9 cellular contexts compared by ENCODE assay signal in genomic region chr3:49017229-49017615, GRCh38. TPM values are rescaled to one million over a fixed set of nuclear protein-coding genes. Genes with fewer than 3 reads are reported as not detected.
A peak's percentile ranks its signal among the peaks of the same experiment; 100 is the strongest.
DNase-seq lines count a peak whose midpoint lies in the region; ATAC-seq and TF ChIP-seq lines count a peak whose summit lies in the region.
"Had no signal": no experiment of that assay in that cellular context is flagged by ENCODE, and none has a peak within 500 bp of the region (broad histone marks: within the 10 kb centered on the region; RNA-seq: fewer than 3 reads in every experiment).

No MANE protein-coding gene starts in this region.

- POLR2A ChIA-PET in activated CD4-positive, alpha-beta memory T cell treated with anti-CD3 and anti-CD28 coated beads, Interleukin-2, amount 10 ng/mL, durations not matched to agents 7 days and 5 days (lab: Charles Lee): interaction anchor here (0.9 to 15.9 kb wide), 8 partner anchors 9 to 412 kb away, joined by 3 to 309 read pairs (median 8); partner anchors contain the start of genes IMPDH2, NICN1, P4HTM and PRKAR2A

- TF ChIP-seq EP300 in stomach (IDR thresholded peaks at IDR 0.05): no peak

- no peaks in the 10 kb centered on the region for H3K9me3 Mint-ChIP-seq in activated CD4-positive, alpha-beta T cell treated with anti-CD3 and anti-CD28 coated beads, Interleukin-2, amount 10 ng/mL, durations not matched to agents 24 days and 14 days
- H3K9me3 Mint-ChIP-seq in activated CD4-positive, alpha-beta memory T cell treated with anti-CD3 and anti-CD28 coated beads, Interleukin-2, amount 10 ng/mL, durations not matched to agents 7 days and 5 days: no peaks in the 10 kb centered on the region

- H3K4me1 ChIP-seq in iPS-15b (ENCODE audit: control insufficient read depth, insufficient read depth, low read length): peaks cover 11% of the 10 kb centered on the region
- peaks cover 36 to 61% (median 59%) of the 10 kb centered on the region in 4 donors for H3K4me1 ChIP-seq in stomach

- WGBS in stomach, 5 donors: 46 to 65% (median 57%) methylated on average over 1 to 2 of the region's 2 CpGs

- TF ChIP-seq POLR2A in stomach (IDR thresholded peaks at IDR 0.05): no peak

- peak overlapping the region; percentile 96 for H3K4me3 Mint-ChIP-seq in activated CD4-positive, alpha-beta T cell treated with anti-CD3 and anti-CD28 coated beads, Interleukin-2, amount 10 ng/mL, durations not matched to agents 24 days and 14 days
- H3K4me3 Mint-ChIP-seq in activated CD4-positive, alpha-beta memory T cell treated with anti-CD3 and anti-CD28 coated beads, Interleukin-2, amount 10 ng/mL, durations not matched to agents 7 days and 5 days: peak overlapping the region; percentile 98

- no peaks in the 10 kb centered on the region for H3K27me3 Mint-ChIP-seq in activated CD4-positive, alpha-beta T cell treated with anti-CD3 and anti-CD28 coated beads, Interleukin-2, amount 10 ng/mL, durations not matched to agents 24 days and 14 days
- H3K27me3 Mint-ChIP-seq in activated CD4-positive, alpha-beta memory T cell treated with anti-CD3 and anti-CD28 coated beads, Interleukin-2, amount 10 ng/mL, durations not matched to agents 7 days and 5 days: no peaks in the 10 kb centered on the region

- H3K27ac Mint-ChIP-seq in activated CD4-positive, alpha-beta T cell treated with anti-CD3 and anti-CD28 coated beads, Interleukin-2, amount 10 ng/mL, durations not matched to agents 24 days and 14 days: peak overlapping the region; percentile 69
- H3K27ac Mint-ChIP-seq in activated CD4-positive, alpha-beta memory T cell treated with anti-CD3 and anti-CD28 coated beads, Interleukin-2, amount 10 ng/mL, durations not matched to agents 7 days and 5 days: peak overlapping the region; percentile 62

- peaks cover 27% of the 10 kb centered on the region for H3K36me3 Mint-ChIP-seq in activated CD4-positive, alpha-beta T cell treated with anti-CD3 and anti-CD28 coated beads, Interleukin-2, amount 10 ng/mL, durations not matched to agents 24 days and 14 days (ENCODE audit: low read depth)
- peaks cover 37% of the 10 kb centered on the region for H3K36me3 Mint-ChIP-seq in activated CD4-positive, alpha-beta memory T cell treated with anti-CD3 and anti-CD28 coated beads, Interleukin-2, amount 10 ng/mL, durations not matched to agents 7 days and 5 days (ENCODE audit: low read depth)

- H3K9me3 ChIP-seq in iPS-15b (ENCODE audit: control insufficient read depth, insufficient read depth, low read length) (no peaks in the 10 kb centered on the region), stomach (no peaks in the 10 kb centered on the region)

- intact Hi-C loops in activated CD4-positive, alpha-beta T cell treated with anti-CD3 and anti-CD28 coated beads, Interleukin-2, amount 10 ng/mL, durations not matched to agents 24 days and 14 days (cut with micrococcal nuclease): no loop called here
- intact Hi-C loops in stomach (cut with DNase I; ENCODE audit: low total_unique reads): no loop called here

- H3K36me3 ChIP-seq in iPS-15b (ENCODE audit: control insufficient read depth, insufficient read depth, low read length) (peaks cover 19% of the 10 kb centered on the region), stomach (peaks cover 22 to 47% (median 46%) of the 10 kb centered on the region in 4 donors)

- peaks cover 17% of the 10 kb centered on the region for H3K4me1 Mint-ChIP-seq in activated CD4-positive, alpha-beta T cell treated with anti-CD3 and anti-CD28 coated beads, Interleukin-2, amount 10 ng/mL, durations not matched to agents 24 days and 14 days
- peaks cover 39% of the 10 kb centered on the region for H3K4me1 Mint-ChIP-seq in activated CD4-positive, alpha-beta memory T cell treated with anti-CD3 and anti-CD28 coated beads, Interleukin-2, amount 10 ng/mL, durations not matched to agents 7 days and 5 days

- CTCF ChIA-PET in activated CD4-positive, alpha-beta memory T cell treated with anti-CD3 and anti-CD28 coated beads, Interleukin-2, amount 10 ng/mL, durations not matched to agents 7 days and 5 days (lab: Charles Lee): interaction anchor here (0.5 to 9.4 kb wide), 7 partner anchors 9 to 581 kb away, joined by 3 to 117 read pairs (median 6); partner anchors contain the start of genes IMPDH2, P4HTM, QRICH1 and WDR6

- peak overlapping the region; percentile 77 for H3K4me3 ChIP-seq in iPS-15b (ENCODE audit: low read depth, low read length)
- H3K4me3 ChIP-seq in stomach: peak overlapping the region; percentile 57 to 96 (median 82)

- no peak for DNase-seq in activated CD4-positive, alpha-beta T cell treated with anti-CD3 and anti-CD28 coated beads, Interleukin-2, amount 10 ng/mL, durations not matched to agents 24 days and 14 days
- no peak for DNase-seq in activated CD4-positive, alpha-beta T cell treated with anti-CD3 and anti-CD28 coated beads for 1 hour
- DNase-seq in activated CD4-positive, alpha-beta memory T cell treated with anti-CD3 and anti-CD28 coated beads, Interleukin-2, amount 10 ng/mL, durations not matched to agents 7 days and 5 days: no peak
- DNase-seq in stomach (no peak), AG20443 (ENCODE audit: low spot score) (no peak), NOMO-1 (lab: John Stamatoyannopoulos, UW; ENCODE audit: unreplicated experiment in 2 of 2) (no peak)

- peak overlapping the region in 4 of 5 donors; percentile 75 to 99 (median 87) for H3K27ac ChIP-seq in stomach

- no peak for ATAC-seq in GM21528 (IDR thresholded peaks at IDR 0.05; ENCODE audit: low FRiP score, unreplicated experiment)
- ATAC-seq: activated CD4-positive, CD25-positive, alpha-beta regulatory T cell treated with anti-CD3 and anti-CD28 coated beads, Interleukin-2, amount 50 U/mL, for 24 hours had no signal

- no peaks in the 10 kb centered on the region for H3K27me3 ChIP-seq in iPS-15b (ENCODE audit: control insufficient read depth, insufficient read depth, low read length)
- no peaks in the 10 kb centered on the region for H3K27me3 ChIP-seq in stomach

- no peak for TF ChIP-seq CTCF in stomach (IDR thresholded peaks at IDR 0.05)

- H3K9ac ChIP-seq in iPS-15b (ENCODE audit: low read depth, low read length): no peak overlapping the region

RNA-seq across cellular contexts. Expression of gene DALRD3, which starts 1.2 kb away (rescaled TPM):
- 31.5 and 36.6 TPM in 2 replicates for total RNA-seq in activated CD4-positive, alpha-beta T cell treated with anti-CD3 and anti-CD28 coated beads, Interleukin-2, amount 10 ng/mL, durations not matched to agents 24 days and 14 days
- 10 to 100 TPM; 21.6 to 24.5 TPM for total RNA-seq in activated CD4-positive, alpha-beta memory T cell treated with anti-CD3 and anti-CD28 coated beads, Interleukin-2, amount 10 ng/mL, durations not matched to agents 7 days and 5 days
- 10 to 100 TPM in 4 of 5 donors, 1 to 10 TPM in 1; 2.3 to 74.1 (median 47.1) TPM for total RNA-seq in stomach
- polyA plus RNA-seq in stomach: 10 to 100 TPM; 34.9 to 41.4 (median 35.0) TPM

RNA-seq across cellular contexts. Expression of gene NDUFAF3, which starts 4.7 kb away (rescaled TPM):
- total RNA-seq in activated CD4-positive, alpha-beta T cell treated with anti-CD3 and anti-CD28 coated beads, Interleukin-2, amount 10 ng/mL, durations not matched to agents 24 days and 14 days: 123 and 126 TPM in 2 replicates
- 100 to 1,000 TPM in 1 of 2 experiments, 10 to 100 TPM in 1; 98.1 to 108 TPM for total RNA-seq in activated CD4-positive, alpha-beta memory T cell treated with anti-CD3 and anti-CD28 coated beads, Interleukin-2, amount 10 ng/mL, durations not matched to agents 7 days and 5 days
- 10 to 100 TPM; 41.3 to 74.8 (median 44.9) TPM for total RNA-seq in stomach
- polyA plus RNA-seq in stomach: 100 to 1,000 TPM in 1 of 3 donors, 10 to 100 TPM in 2; 93.3 to 105 (median 94.2) TPM

RNA-seq across cellular contexts. Expression of gene WDR6, which starts 10.0 kb away (rescaled TPM):
- total RNA-seq in activated CD4-positive, alpha-beta T cell treated with anti-CD3 and anti-CD28 coated beads, Interleukin-2, amount 10 ng/mL, durations not matched to agents 24 days and 14 days: 141 and 153 TPM in 2 replicates
- total RNA-seq in activated CD4-positive, alpha-beta memory T cell treated with anti-CD3 and anti-CD28 coated beads, Interleukin-2, amount 10 ng/mL, durations not matched to agents 7 days and 5 days: 100 to 1,000 TPM; 135 to 148 TPM
- total RNA-seq in stomach: 100 to 1,000 TPM in 4 of 5 donors, 10 to 100 TPM in 1; 51.6 to 184 (median 151) TPM
- polyA plus RNA-seq in stomach: 100 to 1,000 TPM in 1 of 3 donors, 10 to 100 TPM in 2; 59.4 to 133 (median 65.3) TPM

RNA-seq across cellular contexts. Expression of gene IMPDH2, which starts 12.0 kb away (rescaled TPM):
- 490 and 496 TPM in 2 replicates for total RNA-seq in activated CD4-positive, alpha-beta T cell treated with anti-CD3 and anti-CD28 coated beads, Interleukin-2, amount 10 ng/mL, durations not matched to agents 24 days and 14 days
- 100 to 1,000 TPM; 131 to 133 TPM for total RNA-seq in activated CD4-positive, alpha-beta memory T cell treated with anti-CD3 and anti-CD28 coated beads, Interleukin-2, amount 10 ng/mL, durations not matched to agents 7 days and 5 days
- 100 to 1,000 TPM in 3 of 5 donors, 10 to 100 TPM in 2; 50.4 to 159 (median 107) TPM for total RNA-seq in stomach
- polyA plus RNA-seq in stomach: 100 to 1,000 TPM in 2 of 3 donors, 10 to 100 TPM in 1; 90.9 to 156 (median 107) TPM

RNA-seq across cellular contexts. Expression of gene P4HTM, which starts 27.2 kb away (rescaled TPM):
- total RNA-seq in activated CD4-positive, alpha-beta T cell treated with anti-CD3 and anti-CD28 coated beads, Interleukin-2, amount 10 ng/mL, durations not matched to agents 24 days and 14 days: 33.9 and 38.3 TPM in 2 replicates
- total RNA-seq in activated CD4-positive, alpha-beta memory T cell treated with anti-CD3 and anti-CD28 coated beads, Interleukin-2, amount 10 ng/mL, durations not matched to agents 7 days and 5 days: 10 to 100 TPM; 48.4 to 49.9 TPM
- total RNA-seq in stomach: 100 to 1,000 TPM in 3 of 5 donors, 10 to 100 TPM in 2; 34.0 to 383 (median 158) TPM
- polyA plus RNA-seq in stomach: 10 to 100 TPM; 19.1 to 49.2 (median 21.2) TPM
